11 cellular contexts compared by ENCODE assay signal in genomic region chr2:96409543-96410184, GRCh38.
DNase-seq lines count a peak whose midpoint lies in the region; ATAC-seq, FAIRE-seq and TF ChIP-seq lines count a peak whose summit lies in the region.
"Had no signal": no experiment of that assay in that cellular context is flagged by ENCODE, and none has a peak within 500 bp of the region (broad histone marks: within the 10 kb centered on the region; RNA-seq: fewer than 3 reads in every experiment).

No MANE protein-coding gene starts in this region.

- no peaks in the 10 kb centered on the region for H3K36me3 ChIP-seq in body of pancreas (replicated peaks in 1 of 2; ENCODE audit: insufficient read depth in 1 of 2, low read depth in 2 of 2)
- no peaks in the 10 kb centered on the region for H3K36me3 ChIP-seq in mesodermal cell (ENCODE audit: control insufficient read depth, insufficient read depth, low read length)
- no peaks in the 10 kb centered on the region for H3K36me3 ChIP-seq in Caco-2 (ENCODE audit: control insufficient read depth, insufficient read depth, low read length)

- BruUV-seq in Calu3 (replicated peaks; lab: Mats Ljungman, UMichigan), result no TSS peak
- BruUV-seq in Caco-2 (replicated peaks; lab: Mats Ljungman, UMichigan), result no TSS peak

- H3K9me3 ChIP-seq in body of pancreas, result no peaks in the 10 kb centered on the region
- H3K9me3 ChIP-seq in mesodermal cell (ENCODE audit: control insufficient read depth, low read length), result no peaks in the 10 kb centered on the region
- no peaks in the 10 kb centered on the region for H3K9me3 ChIP-seq in Caco-2

- WGBS in body of pancreas, 2 donors, result 21 to 23% methylated on average over 8 to 13 of the region's 13 CpGs
- 56 to 65% methylated on average over 9 to 12 of the region's 13 CpGs for WGBS in mesodermal cell (ENCODE audit: insufficient coverage in 2 of 2), 2 experiments

- peaks cover 51% of the 10 kb centered on the region for H3K4me1 ChIP-seq in body of pancreas
- H3K4me1 ChIP-seq in mesodermal cell (ENCODE audit: control insufficient read depth, insufficient read depth, low read length, poor library complexity, severe bottlenecking), result peaks cover 20% of the 10 kb centered on the region
- H3K4me1 ChIP-seq in Caco-2, result peaks cover 35% of the 10 kb centered on the region

- CTCF ChIA-PET in Calu3 (lab: Charles Lee) (interaction anchor here (0.6 to 4.8 kb wide), 10 partner anchors 17 to 336 kb away, joined by 3 to 101 read pairs (median 4); partner anchors contain the start of genes ASTL and NEURL3), Caco-2 (lab: Charles Lee) (interaction anchor here (0.6 to 5.4 kb wide), 3 partner anchors 46 to 107 kb away, joined by 3 to 113 read pairs (median 4); no protein-coding TSS in a partner anchor)

- intact Hi-C loops in Calu3 (cut with micrococcal nuclease; ENCODE audit: unreplicated experiment) (loop anchor here (5.0 kb wide), 1 partner anchor 78 kb away; no protein-coding TSS in a partner anchor), body of pancreas (cut with DNase I) (no loop called here), Caco-2 (cut with micrococcal nuclease; ENCODE audit: unreplicated experiment) (no loop called here)

- H3K27ac ChIP-seq in body of pancreas (peak overlapping the region; percentile 40 to 82 (median 72)), mesodermal cell (ENCODE audit: low read depth, low read length, severe bottlenecking) (peak overlapping the region; percentile 37)

- TF ChIP-seq CTCF in Calu3 (IDR thresholded peaks at IDR 0.05; ENCODE audit: unreplicated experiment) (no peak), body of pancreas (IDR thresholded peaks at IDR 0.05) (peak in 5 of 7 experiments; percentile 9 to 62 (median 25)), Caco-2 (IDR thresholded peaks at IDR 0.05; ENCODE audit: insufficient read depth in 1 of 2, low read depth in 1 of 2, low read length in 1 of 2, severe bottlenecking in 1 of 2, unreplicated experiment in 1 of 2) (no peak)

- POLR2A ChIA-PET in Caco-2 (lab: Charles Lee), result no interaction called here

- H3K4me1 Mint-ChIP-seq in Calu3 (ENCODE audit: low read depth, unreplicated experiment) (peaks cover 68% of the 10 kb centered on the region), Caco-2 (ENCODE audit: low read depth, unreplicated experiment) (peaks cover 26% of the 10 kb centered on the region)

- peak; percentile 26 for DNase-seq in Calu3
- DNase-seq in NCI-H1694 (lab: John Stamatoyannopoulos, UW), result peak; percentile 74
- peak; percentile 53 to 66 (median 59) for DNase-seq in body of pancreas
- no peak for DNase-seq in urothelium cell line (ENCODE audit: low spot score)
- DNase-seq in Caco-2, result no peak
- DNase-seq in GM19238 (ENCODE audit: insufficient read length, low spot score), result no peak
- DNase-seq in GM03348 (ENCODE audit: low spot score), result no peak
- DNase-seq: DND-41 had no signal

- no peak for FAIRE-seq in urothelium cell line (lab: Jason Lieb, UNC)

- peak overlapping the region; percentile 79 for H3K27ac Mint-ChIP-seq in Calu3 (ENCODE audit: unreplicated experiment)
- H3K27ac Mint-ChIP-seq in Caco-2 (ENCODE audit: unreplicated experiment), result no peak overlapping the region

- no peaks in the 10 kb centered on the region for H3K27me3 Mint-ChIP-seq in Calu3 (ENCODE audit: unreplicated experiment)
- H3K27me3 Mint-ChIP-seq in Caco-2 (ENCODE audit: insufficient read depth, unreplicated experiment), result no peaks in the 10 kb centered on the region

- peak in 1 of 3 donors; percentile 27 for TF ChIP-seq POLR2A in body of pancreas (IDR thresholded peaks at IDR 0.05)

- H3K27me3 ChIP-seq in body of pancreas (no peaks in the 10 kb centered on the region), Caco-2 (replicated peaks; ENCODE audit: control insufficient read depth, insufficient read depth, low read length) (no peaks in the 10 kb centered on the region)

- H3K4me3 Mint-ChIP-seq in Calu3 (ENCODE audit: low read depth, unreplicated experiment) (peak overlapping the region; percentile 3), Caco-2 (ENCODE audit: unreplicated experiment) (no peak overlapping the region)
- H3K4me3 Mint-ChIP-seq: stimulated activated effector memory CD8-positive, alpha-beta T cell treated with anti-CD3 and anti-CD28 coated beads, Interleukin-12 subunit alpha, Interleukin-12 subunit beta, amount 100 ng/mL, for 72 hours had no signal

- H3K36me3 Mint-ChIP-seq in Calu3 (ENCODE audit: insufficient read depth, unreplicated experiment) (peaks cover 39% of the 10 kb centered on the region), Caco-2 (ENCODE audit: insufficient read depth, unreplicated experiment) (no peaks in the 10 kb centered on the region)
- H3K36me3 Mint-ChIP-seq: stimulated activated effector memory CD8-positive, alpha-beta T cell treated with anti-CD3 and anti-CD28 coated beads, Interleukin-12 subunit alpha, Interleukin-12 subunit beta, amount 100 ng/mL, for 72 hours had no signal

- H3K4me3 ChIP-seq in body of pancreas (no peak overlapping the region), mesodermal cell (ENCODE audit: extremely low read depth, insufficient read depth, low read length, poor library complexity, severe bottlenecking) (no peak overlapping the region), Caco-2 (ENCODE audit: low read depth, low read length) (no peak overlapping the region)
- H3K4me3 ChIP-seq: K562 had no signal

- peak; percentile 41 for ATAC-seq in body of pancreas
- ATAC-seq: K562; stimulated activated effector memory CD8-positive, alpha-beta T cell treated with anti-CD3 and anti-CD28 coated beads, Interleukin-12 subunit alpha, Interleukin-12 subunit beta, amount 100 ng/mL, for 72 hours had no signal

- H3K9me3 Mint-ChIP-seq in Calu3 (ENCODE audit: low read depth, unreplicated experiment) (no peaks in the 10 kb centered on the region), Caco-2 (ENCODE audit: unreplicated experiment) (no peaks in the 10 kb centered on the region)
- H3K9me3 Mint-ChIP-seq: stimulated activated effector memory CD8-positive, alpha-beta T cell treated with anti-CD3 and anti-CD28 coated beads, Interleukin-12 subunit alpha, Interleukin-12 subunit beta, amount 100 ng/mL, for 72 hours had no signal

Comparison
In these comparisons a context has a peak if more than half of its experiments do, and no peak if none do; other contexts are left out.
1. DNase-seq: peak in Calu3 (single experiment), NCI-H1694 (single experiment) and body of pancreas (4 of 4); none in urothelium cell line (single experiment), Caco-2 (0 of 2), GM19238 (single experiment) and GM03348 (single experiment).
2. CTCF ChIP-seq: peak in body of pancreas (5 of 7); none in Calu3 (single experiment) and Caco-2 (0 of 2).